In genomic region chr6:152642578-152643375, GRCh38 we compare ENCODE assay signal across 8 cellular contexts. TPM values are rescaled to one million over a fixed set of nuclear protein-coding genes. Genes with fewer than 3 reads are reported as not detected.
DNase-seq lines count a peak whose midpoint lies in the region; ATAC-seq and TF ChIP-seq lines count a peak whose summit lies in the region.

No MANE protein-coding gene starts in this region.

- no peaks in the 10 kb centered on the region for H3K36me3 ChIP-seq in mesendoderm (ENCODE audit: control insufficient read depth, insufficient read depth, low read length)
- H3K36me3 ChIP-seq in Peyer's patch: no peaks in the 10 kb centered on the region

- TF ChIP-seq POLR2A in Peyer's patch (IDR thresholded peaks at IDR 0.05): no peak

- peak in 2 of 6 experiments; percentile 8 to 42 for TF ChIP-seq CTCF in Peyer's patch (IDR thresholded peaks at IDR 0.05)

- H3K4me1 ChIP-seq in mesendoderm (ENCODE audit: control insufficient read depth, low read depth, low read length) (no peaks in the 10 kb centered on the region), Peyer's patch (no peaks in the 10 kb centered on the region)

- H3K4me2 ChIP-seq in mesendoderm (ENCODE audit: low read length): no peak overlapping the region

- no CpG with 5 or more reads among the region's 8 CpGs for WGBS in mesendoderm (ENCODE audit: extremely low coverage, insufficient coverage, low lambda C conversion rate)

- no peak overlapping the region for H3K4me3 ChIP-seq in mesendoderm (ENCODE audit: low read length)
- H3K4me3 ChIP-seq in Peyer's patch: no peak overlapping the region

- H3K27me3 ChIP-seq in mesendoderm (ENCODE audit: insufficient read depth, low read length, poor library complexity) (peaks cover 1% of the 10 kb centered on the region), Peyer's patch (no peaks in the 10 kb centered on the region)

- H3K9me3 ChIP-seq in Peyer's patch: no peaks in the 10 kb centered on the region

- DNase-seq in DMS 273 (lab: John Stamatoyannopoulos, UW; ENCODE audit: unreplicated experiment): peak; percentile 44
- no peak for DNase-seq in DMS 273 treated with DMSO at 0.1 percent for 48 hours (lab: John Stamatoyannopoulos, UW)
- peak; percentile 25 for DNase-seq in SHP77 treated with DMSO at 0.1 percent for 48 hours (lab: John Stamatoyannopoulos, UW)
- peak; percentile 72 for DNase-seq in ecto neural progenitor cell (ENCODE audit: low spot score)
- DNase-seq in mesendoderm: peak; percentile 92
- DNase-seq in Peyer's patch: no peak

- no peaks in the 10 kb centered on the region for H3K79me1 ChIP-seq in mesendoderm (ENCODE audit: low read length)

- ATAC-seq in GM19438 (IDR thresholded peaks at IDR 0.05; ENCODE audit: low read depth, unreplicated experiment): peak; percentile 83
- peak; percentile 89 for ATAC-seq in HG03521 (IDR thresholded peaks at IDR 0.05; ENCODE audit: unreplicated experiment)

- no peak overlapping the region for H4K8ac ChIP-seq in mesendoderm (ENCODE audit: low read depth, low read length)

- H3K27ac ChIP-seq in mesendoderm (ENCODE audit: low read depth, low read length) (no peak overlapping the region), Peyer's patch (no peak overlapping the region)

- H3K18ac ChIP-seq in mesendoderm (ENCODE audit: low read length): no peak overlapping the region

- H3K23ac ChIP-seq in mesendoderm (ENCODE audit: low read length): no peak overlapping the region

- H3K56ac ChIP-seq in mesendoderm (ENCODE audit: low read length): no peak overlapping the region

- H2BK15ac ChIP-seq in mesendoderm (replicated peaks; ENCODE audit: low read depth): no peak overlapping the region

- H2BK5ac ChIP-seq in mesendoderm (ENCODE audit: low read length): no peak overlapping the region

- no peak overlapping the region for H3K4ac ChIP-seq in mesendoderm (ENCODE audit: low read depth, low read length)

- no peak overlapping the region for H4K5ac ChIP-seq in mesendoderm (ENCODE audit: low read length)

- no peaks in the 10 kb centered on the region for H3K79me2 ChIP-seq in mesendoderm (ENCODE audit: control insufficient read depth, insufficient read depth, low read length)

- H2AK5ac ChIP-seq in mesendoderm (ENCODE audit: low read length): no peak overlapping the region

- no peak overlapping the region for H3K9ac ChIP-seq in mesendoderm (ENCODE audit: low read length)

- no peak overlapping the region for H2BK120ac ChIP-seq in mesendoderm (ENCODE audit: low read depth, low read length)

RNA-seq across cellular contexts. Expression of gene SYNE1, which starts 5.6 kb away (rescaled TPM):
- polyA plus RNA-seq in mesendoderm (2013, experiment 1 of 2): 2.3 TPM
- 2.3 TPM for polyA plus RNA-seq in mesendoderm (2013, experiment 2 of 2)
- 100 to 1,000 TPM in 1 of 4 donors, 10 to 100 TPM in 3; 23.1 to 245 (median 34.8) TPM for total RNA-seq in Peyer's patch

RNA-seq across cellular contexts. Expression of gene MYCT1, which starts 54.9 kb away (rescaled TPM):
- 7.0 TPM for polyA plus RNA-seq in mesendoderm (2013, experiment 1 of 2)
- 6.2 TPM for polyA plus RNA-seq in mesendoderm (2013, experiment 2 of 2)
- total RNA-seq in Peyer's patch: 10 to 100 TPM in 1 of 4 donors, 1 to 10 TPM in 3; 4.0 to 11.0 (median 4.9) TPM

Comparison
In these comparisons a context has a peak if more than half of its experiments do, and no peak if none do; other contexts are left out.
1. DNase-seq: peak in DMS 273 (single experiment), SHP77 treated with DMSO at 0.1 percent for 48 hours (single experiment), ecto neural progenitor cell (single experiment) and mesendoderm (single experiment); none in DMS 273 treated with DMSO at 0.1 percent for 48 hours (single experiment) and Peyer's patch (0 of 3).